Comparison of ENCODE assay signal across 8 cellular contexts in genomic region chr11:910589-911030, GRCh38. TPM values are rescaled to one million over a fixed set of nuclear protein-coding genes. Genes with fewer than 3 reads are reported as not detected.
DNase-seq lines count a peak whose midpoint lies in the region; FAIRE-seq and TF ChIP-seq lines count a peak whose summit lies in the region.

Gene CHID1 (minus strand): TSS chr11:910810. CDS start chr11:904816, 5,994 bp downstream.

- no peak for FAIRE-seq in frontal cortex (lab: Jason Lieb, UNC)

- H3K4me1 ChIP-seq in SJSA1 (replicated peaks) = peaks cover 4% of the 10 kb centered on the region
- H3K4me1 ChIP-seq in neutrophil (ENCODE audit: control insufficient read depth in 1 of 2, insufficient read depth in 1 of 2, low read depth in 1 of 2, low read length in 1 of 2) = peaks cover 14 to 17% of the 10 kb centered on the region in 2 experiments

- no peaks in the 10 kb centered on the region for H3K36me3 ChIP-seq in SJSA1
- H3K36me3 ChIP-seq in neutrophil = no peaks in the 10 kb centered on the region

- H3K27me3 ChIP-seq in SJSA1 (replicated peaks) = no peaks in the 10 kb centered on the region
- H3K27me3 ChIP-seq in neutrophil = no peaks in the 10 kb centered on the region

- peak within 1 kb of the TSS; percentile 52; the same call in 1 of the 2 replicates for H3K27ac ChIP-seq in SJSA1
- H3K27ac ChIP-seq in neutrophil = peak within 1 kb of the TSS; percentile 66
- peak within 1 kb of the TSS; percentile 74 for H3K27ac ChIP-seq in substantia nigra (ENCODE audit: low read depth, low read length, poor library complexity, severe bottlenecking)

- H3K4me3 ChIP-seq in SJSA1 = peak within 1 kb of the TSS; percentile 84
- H3K4me3 ChIP-seq in neutrophil (ENCODE audit: low read depth in 1 of 2, low read length in 1 of 2) = peak within 1 kb of the TSS; percentile 74 to 92

- TF ChIP-seq CTCF in neutrophil (IDR thresholded peaks at IDR 0.05) = peak; percentile 24

- DNase-seq in ELF-1 (ENCODE audit: low read depth, low spot score) (peak; percentile 95), H4 (ENCODE audit: low spot score) (peak; percentile 73), LoVo (ENCODE audit: low spot score) (peak; percentile 84), SJSA1 (ENCODE audit: low read depth in 1 of 2, low spot score in 2 of 2) (peak; percentile 63 to 66), frontal cortex (ENCODE audit: low spot score in 2 of 2) (peak; percentile 99 to 100), substantia nigra (lab: John Stamatoyannopoulos, UW) (peak in 44 of 49 donors; percentile 48 to 92 (median 77))
- peak; percentile 55 to 75 (median 61) for DNase-seq in activated naive CD4-positive, alpha-beta T cell (lab: John Stamatoyannopoulos, UW)

- H3K9me3 ChIP-seq in SJSA1 (replicated peaks) (no peaks in the 10 kb centered on the region), neutrophil (no peaks in the 10 kb centered on the region)

RNA-seq across cellular contexts. Expression of gene CHID1, which starts in this region (rescaled TPM):
- total RNA-seq in H4 (2014; rRNA removed; shearing (Covaris generic)) = 53.1 and 65.1 TPM in 2 replicates
- 17.7 and 22.1 TPM in 2 replicates for total RNA-seq in SJSA1 (2014; rRNA removed; shearing (Covaris generic))
- total RNA-seq in frontal cortex = 17.5 TPM

Comparison
In these comparisons a context has a peak if more than half of its experiments do, and no peak if none do; other contexts are left out.
1. Peak in every context shown above with its lines: DNase-seq, H3K4me3 ChIP-seq and H3K27ac ChIP-seq.